ENCODE assay signal across 8 cellular contexts in the genomic region with DNA sequence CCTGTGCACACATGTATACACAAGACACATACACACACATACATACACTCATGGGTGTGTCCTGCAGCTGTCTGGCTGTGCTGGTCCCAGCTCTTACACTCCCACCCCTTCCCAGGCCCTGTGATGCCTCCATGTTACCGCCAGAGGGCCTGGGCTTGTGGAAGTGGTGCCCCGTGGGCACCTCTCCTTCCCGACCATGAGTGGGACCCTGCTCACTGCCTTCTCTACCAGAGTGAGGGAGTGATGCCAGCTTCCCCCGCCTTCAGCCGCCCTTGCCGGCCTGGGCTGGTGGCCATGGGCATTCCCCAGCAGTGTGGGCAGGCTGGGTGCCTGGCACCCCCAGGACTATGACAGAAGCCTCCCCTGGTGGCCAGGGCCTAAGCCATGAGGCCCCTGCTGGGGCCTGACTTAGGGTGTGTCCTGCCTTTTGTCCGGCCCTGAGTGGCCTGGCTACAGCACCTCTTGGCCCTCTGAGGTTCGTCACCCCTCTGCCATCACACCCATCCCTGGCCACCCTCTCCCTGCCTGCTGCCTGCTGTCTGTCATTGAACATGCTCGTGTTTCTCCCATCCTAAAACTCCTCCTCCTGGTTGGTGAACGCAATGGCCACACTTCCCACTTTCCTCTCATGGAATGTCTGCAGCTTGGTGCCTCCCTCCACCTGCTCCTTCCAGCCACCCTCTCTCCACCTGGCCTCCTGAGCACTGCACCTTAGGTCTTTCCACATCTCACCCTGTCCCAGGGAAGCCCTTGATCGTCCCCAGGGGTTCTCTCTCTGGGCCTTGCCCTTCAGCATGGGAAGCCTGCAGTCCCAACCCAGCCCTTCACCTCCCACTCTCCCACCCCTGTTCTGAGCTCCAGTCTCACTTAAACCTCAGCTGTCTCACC. TPM values are rescaled to one million over a fixed set of nuclear protein-coding genes. Genes with fewer than 3 reads are reported as not detected.
DNase-seq lines count a peak whose midpoint lies in the region; TF ChIP-seq lines count a peak whose summit lies in the region.

No MANE protein-coding gene starts in this region.

- CTCF ChIA-PET in Caco-2 (lab: Charles Lee) (interaction anchor here (0.5 to 2.8 kb wide), 11 partner anchors 10 to 161 kb away, joined by 3 to 21 read pairs (median 5); a partner anchor contains a TSS), mammary epithelial cell (lab: Charles Lee; ENCODE audit: low non-redundant PET) (interaction anchor here (2.2 kb wide), 1 partner anchor 154 kb away, joined by 34 read pairs; no protein-coding TSS in a partner anchor)

- H3K9me3 ChIP-seq in Caco-2 (0 out of 2 replicates have a peak, but pooled peaks cover 3% of the 10 kb centered on the region), mammary epithelial cell (replicated peaks; ENCODE audit: insufficient read depth, low read length) (no peaks in the 10 kb centered on the region)

- H3K27me3 Mint-ChIP-seq in Caco-2 (ENCODE audit: insufficient read depth, unreplicated experiment) = no peaks in the 10 kb centered on the region

- H3K4me2 ChIP-seq in mammary epithelial cell (ENCODE audit: insufficient read depth, low read depth, low read length) = no peak overlapping the region

- H2AFZ ChIP-seq in mammary epithelial cell (ENCODE audit: low read depth, low read length) = no peak overlapping the region

- 52% methylated on average over 8 of the region's 11 CpGs for WGBS in mammary epithelial cell (ENCODE audit: low coverage, missing lambda C conversion rate)

- H4K20me1 ChIP-seq in mammary epithelial cell (ENCODE audit: insufficient read depth, low read length) = no peaks in the 10 kb centered on the region

- H3K36me3 ChIP-seq in Caco-2 (ENCODE audit: control insufficient read depth, insufficient read depth, low read length) = no peaks in the 10 kb centered on the region
- H3K36me3 ChIP-seq in mammary epithelial cell (ENCODE audit: insufficient read depth, low read length) = no peaks in the 10 kb centered on the region

- H3K4me1 ChIP-seq in Caco-2 (no peaks in the 10 kb centered on the region), mammary epithelial cell (ENCODE audit: insufficient read depth, low read length) (no peaks in the 10 kb centered on the region)

- DNase-seq in Caco-2 (peak; percentile 36 to 43), Kasumi-1 (lab: John Stamatoyannopoulos, UW) (peak; percentile 21 to 35), mammary epithelial cell (no peak), medulla oblongata (ENCODE audit: extremely low spot score) (peak; percentile 84), iPS-NIHi7 (ENCODE audit: extremely low spot score) (no peak), SHP77 treated with DMSO at 0.1 percent for 48 hours (lab: John Stamatoyannopoulos, UW) (no peak), KG1 (lab: John Stamatoyannopoulos, UW) (no peak), NCI-H1105 treated with DMSO at 0.1 percent for 48 hours (lab: John Stamatoyannopoulos, UW) (no peak)

- in situ Hi-C loops in mammary epithelial cell (cut with MboI; ENCODE audit: low sequenced_read_pairs in 2 of 2) = loop anchor here (5.0 to 10.0 kb wide), 3 partner anchors 153 to 400 kb away; a partner anchor contains a TSS

- H3K4me3 Mint-ChIP-seq in Caco-2 (ENCODE audit: unreplicated experiment) = no peak overlapping the region

- no peaks in the 10 kb centered on the region for H3K36me3 Mint-ChIP-seq in Caco-2 (ENCODE audit: insufficient read depth, unreplicated experiment)

- no peaks in the 10 kb centered on the region for H3K9me3 Mint-ChIP-seq in Caco-2 (ENCODE audit: unreplicated experiment)

- H3K9ac ChIP-seq in mammary epithelial cell (ENCODE audit: insufficient read depth, low read length) = no peak overlapping the region

- TF ChIP-seq CTCF in Caco-2 (IDR thresholded peaks at IDR 0.05; ENCODE audit: insufficient read depth in 1 of 2, low read depth in 1 of 2, low read length in 1 of 2, severe bottlenecking in 1 of 2, unreplicated experiment in 1 of 2) (peak in 1 of 2 experiments; percentile 52), mammary epithelial cell (conservative IDR thresholded peaks at IDR 0.05 in 1 of 2, IDR thresholded peaks at IDR 0.05 in 1 of 2; ENCODE audit: extremely low read depth in 1 of 2, insufficient read depth in 1 of 2, low read depth in 1 of 2, low read length in 2 of 2) (peak; percentile 53 to 70)

- no peak overlapping the region for H3K27ac Mint-ChIP-seq in Caco-2 (ENCODE audit: unreplicated experiment)

- H3K4me3 ChIP-seq in Caco-2 (ENCODE audit: low read depth, low read length) = no peak overlapping the region
- no peak overlapping the region for H3K4me3 ChIP-seq in mammary epithelial cell (replicated peaks in 1 of 3; ENCODE audit: insufficient read depth in 1 of 3, low read depth in 2 of 3, low read length in 3 of 3)

- H3K4me1 Mint-ChIP-seq in Caco-2 (ENCODE audit: low read depth, unreplicated experiment) = no peaks in the 10 kb centered on the region

- BruUV-seq in Caco-2 (replicated peaks; lab: Mats Ljungman, UMichigan) (no TSS peak), mammary epithelial cell (replicated peaks; lab: Mats Ljungman, UMichigan) (no TSS peak)

- H3K27me3 ChIP-seq in Caco-2 (replicated peaks; ENCODE audit: control insufficient read depth, insufficient read depth, low read length) = no peaks in the 10 kb centered on the region
- no peaks in the 10 kb centered on the region for H3K27me3 ChIP-seq in mammary epithelial cell (ENCODE audit: insufficient read depth, low read length)

- no peak overlapping the region for H3K27ac ChIP-seq in mammary epithelial cell (ENCODE audit: insufficient read depth, low read depth, low read length)

- H3K79me2 ChIP-seq in mammary epithelial cell (ENCODE audit: insufficient read depth, low read length) = no peaks in the 10 kb centered on the region

- dilution Hi-C loops in mammary epithelial cell (cut with HindIII; ENCODE audit: low sequenced_read_pairs) = no loop called here

- POLR2A ChIA-PET in Caco-2 (lab: Charles Lee) = no interaction called here

- intact Hi-C loops in Caco-2 (cut with micrococcal nuclease; ENCODE audit: unreplicated experiment) = no loop called here
- intact Hi-C loops in mammary epithelial cell (cut with micrococcal nuclease) = loop anchor here (10.0 kb wide), 1 partner anchor 80 kb away; no protein-coding TSS in a partner anchor

RNA-seq across cellular contexts. Expression of a gene that starts 14.6 kb away (rescaled TPM):
- total RNA-seq in Caco-2 (2022) = 10.5 and 10.9 TPM in 2 replicates
- 10 to 100 TPM; 17.2 to 17.7 TPM for total RNA-seq in mammary epithelial cell
- 8.5 TPM for polyA plus RNA-seq in mammary epithelial cell
- 7.9 TPM for polyA minus RNA-seq in mammary epithelial cell

RNA-seq across cellular contexts. Expression of a gene that starts 54.2 kb away (rescaled TPM):
- total RNA-seq in Caco-2 (2022) (36.7 and 48.8 TPM in 2 replicates), mammary epithelial cell (1 to 10 TPM in 1 of 2 donors, not detected in 1; 2.2 TPM)
- 0.03 TPM for polyA plus RNA-seq in mammary epithelial cell
- polyA minus RNA-seq in mammary epithelial cell = not detected

Comparison
In these comparisons a context has a peak if more than half of its experiments do, and no peak if none do; other contexts are left out.
1. DNase-seq: peak in Caco-2 (2 of 2), Kasumi-1 (2 of 2) and medulla oblongata (single experiment); none in mammary epithelial cell (single experiment), iPS-NIHi7 (single experiment), SHP77 treated with DMSO at 0.1 percent for 48 hours (single experiment), KG1 (single experiment) and NCI-H1105 treated with DMSO at 0.1 percent for 48 hours (single experiment).
2. RNA of a gene that starts 54.2 kb away (total RNA-seq): 36.7 to 48.8 TPM in Caco-2; 2.2 TPM in mammary epithelial cell; every median in the first group is over 10 times any median in the second.